In the genomic region with DNA sequence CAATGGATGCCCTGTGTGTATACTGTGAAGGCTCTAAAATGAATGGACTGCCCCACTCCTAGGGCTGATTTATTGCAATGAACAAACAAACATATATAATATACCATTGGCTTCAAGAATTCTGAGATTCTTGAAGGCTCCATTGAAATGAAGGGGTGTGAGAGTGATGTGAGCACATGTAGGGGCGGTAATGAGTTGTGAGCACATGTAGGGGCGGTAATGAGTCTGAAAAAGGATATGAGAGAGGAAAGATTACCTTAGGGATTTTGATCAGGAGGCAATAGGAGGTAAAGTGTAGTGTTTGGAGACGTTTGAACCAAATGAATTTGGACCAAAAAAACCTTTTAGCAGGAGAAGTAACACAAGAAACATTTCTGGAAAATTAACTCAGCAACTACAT, we compare ENCODE assay signal across 1 cellular context.
TF ChIP-seq lines count a peak whose summit lies in the region.

No MANE protein-coding gene starts in this region.

TF ChIP-seq in GM12878, 131 proteins besides CTCF, POLR2A, EP300 and RAD21:
- TF ChIP-seq, protein P1, sequence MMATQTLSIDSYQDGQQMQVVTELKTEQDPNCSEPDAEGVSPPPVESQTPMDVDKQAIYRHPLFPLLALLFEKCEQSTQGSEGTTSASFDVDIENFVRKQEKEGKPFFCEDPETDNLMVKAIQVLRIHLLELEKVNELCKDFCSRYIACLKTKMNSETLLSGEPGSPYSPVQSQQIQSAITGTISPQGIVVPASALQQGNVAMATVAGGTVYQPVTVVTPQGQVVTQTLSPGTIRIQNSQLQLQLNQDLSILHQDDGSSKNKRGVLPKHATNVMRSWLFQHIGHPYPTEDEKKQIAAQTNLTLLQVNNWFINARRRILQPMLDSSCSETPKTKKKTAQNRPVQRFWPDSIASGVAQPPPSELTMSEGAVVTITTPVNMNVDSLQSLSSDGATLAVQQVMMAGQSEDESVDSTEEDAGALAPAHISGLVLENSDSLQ (IDR thresholded peaks at IDR 0.05), result no peak
- TF ChIP-seq, protein P2, sequence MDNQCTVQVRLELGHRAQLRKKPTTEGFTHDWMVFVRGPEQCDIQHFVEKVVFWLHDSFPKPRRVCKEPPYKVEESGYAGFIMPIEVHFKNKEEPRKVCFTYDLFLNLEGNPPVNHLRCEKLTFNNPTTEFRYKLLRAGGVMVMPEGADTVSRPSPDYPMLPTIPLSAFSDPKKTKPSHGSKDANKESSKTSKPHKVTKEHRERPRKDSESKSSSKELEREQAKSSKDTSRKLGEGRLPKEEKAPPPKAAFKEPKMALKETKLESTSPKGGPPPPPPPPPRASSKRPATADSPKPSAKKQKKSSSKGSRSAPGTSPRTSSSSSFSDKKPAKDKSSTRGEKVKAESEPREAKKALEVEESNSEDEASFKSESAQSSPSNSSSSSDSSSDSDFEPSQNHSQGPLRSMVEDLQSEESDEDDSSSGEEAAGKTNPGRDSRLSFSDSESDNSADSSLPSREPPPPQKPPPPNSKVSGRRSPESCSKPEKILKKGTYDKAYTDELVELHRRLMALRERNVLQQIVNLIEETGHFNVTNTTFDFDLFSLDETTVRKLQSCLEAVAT (IDR thresholded peaks at IDR 0.05), result 0 out of 2 replicates have a peak, but pooled peaks have one; percentile 17
- TF ChIP-seq, protein P3, sequence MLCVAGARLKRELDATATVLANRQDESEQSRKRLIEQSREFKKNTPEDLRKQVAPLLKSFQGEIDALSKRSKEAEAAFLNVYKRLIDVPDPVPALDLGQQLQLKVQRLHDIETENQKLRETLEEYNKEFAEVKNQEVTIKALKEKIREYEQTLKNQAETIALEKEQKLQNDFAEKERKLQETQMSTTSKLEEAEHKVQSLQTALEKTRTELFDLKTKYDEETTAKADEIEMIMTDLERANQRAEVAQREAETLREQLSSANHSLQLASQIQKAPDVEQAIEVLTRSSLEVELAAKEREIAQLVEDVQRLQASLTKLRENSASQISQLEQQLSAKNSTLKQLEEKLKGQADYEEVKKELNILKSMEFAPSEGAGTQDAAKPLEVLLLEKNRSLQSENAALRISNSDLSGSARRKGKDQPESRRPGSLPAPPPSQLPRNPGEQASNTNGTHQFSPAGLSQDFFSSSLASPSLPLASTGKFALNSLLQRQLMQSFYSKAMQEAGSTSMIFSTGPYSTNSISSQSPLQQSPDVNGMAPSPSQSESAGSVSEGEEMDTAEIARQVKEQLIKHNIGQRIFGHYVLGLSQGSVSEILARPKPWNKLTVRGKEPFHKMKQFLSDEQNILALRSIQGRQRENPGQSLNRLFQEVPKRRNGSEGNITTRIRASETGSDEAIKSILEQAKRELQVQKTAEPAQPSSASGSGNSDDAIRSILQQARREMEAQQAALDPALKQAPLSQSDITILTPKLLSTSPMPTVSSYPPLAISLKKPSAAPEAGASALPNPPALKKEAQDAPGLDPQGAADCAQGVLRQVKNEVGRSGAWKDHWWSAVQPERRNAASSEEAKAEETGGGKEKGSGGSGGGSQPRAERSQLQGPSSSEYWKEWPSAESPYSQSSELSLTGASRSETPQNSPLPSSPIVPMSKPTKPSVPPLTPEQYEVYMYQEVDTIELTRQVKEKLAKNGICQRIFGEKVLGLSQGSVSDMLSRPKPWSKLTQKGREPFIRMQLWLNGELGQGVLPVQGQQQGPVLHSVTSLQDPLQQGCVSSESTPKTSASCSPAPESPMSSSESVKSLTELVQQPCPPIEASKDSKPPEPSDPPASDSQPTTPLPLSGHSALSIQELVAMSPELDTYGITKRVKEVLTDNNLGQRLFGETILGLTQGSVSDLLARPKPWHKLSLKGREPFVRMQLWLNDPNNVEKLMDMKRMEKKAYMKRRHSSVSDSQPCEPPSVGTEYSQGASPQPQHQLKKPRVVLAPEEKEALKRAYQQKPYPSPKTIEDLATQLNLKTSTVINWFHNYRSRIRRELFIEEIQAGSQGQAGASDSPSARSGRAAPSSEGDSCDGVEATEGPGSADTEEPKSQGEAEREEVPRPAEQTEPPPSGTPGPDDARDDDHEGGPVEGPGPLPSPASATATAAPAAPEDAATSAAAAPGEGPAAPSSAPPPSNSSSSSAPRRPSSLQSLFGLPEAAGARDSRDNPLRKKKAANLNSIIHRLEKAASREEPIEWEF (IDR thresholded peaks at IDR 0.05; ENCODE audit: insufficient replicate concordance, low read depth, low read length), result no peak
- TF ChIP-seq SRF (IDR thresholded peaks at IDR 0.05; ENCODE audit: low read depth in 2 of 2, low read length in 2 of 2) (no peak), ZBED1 (IDR thresholded peaks at IDR 0.05; ENCODE audit: borderline replicate concordance) (no peak), MYC (IDR thresholded peaks at IDR 0.05; ENCODE audit: insufficient read depth, insufficient read length, insufficient replicate concordance, low read length, severe bottlenecking) (no peak)
- TF ChIP-seq, protein P4, sequence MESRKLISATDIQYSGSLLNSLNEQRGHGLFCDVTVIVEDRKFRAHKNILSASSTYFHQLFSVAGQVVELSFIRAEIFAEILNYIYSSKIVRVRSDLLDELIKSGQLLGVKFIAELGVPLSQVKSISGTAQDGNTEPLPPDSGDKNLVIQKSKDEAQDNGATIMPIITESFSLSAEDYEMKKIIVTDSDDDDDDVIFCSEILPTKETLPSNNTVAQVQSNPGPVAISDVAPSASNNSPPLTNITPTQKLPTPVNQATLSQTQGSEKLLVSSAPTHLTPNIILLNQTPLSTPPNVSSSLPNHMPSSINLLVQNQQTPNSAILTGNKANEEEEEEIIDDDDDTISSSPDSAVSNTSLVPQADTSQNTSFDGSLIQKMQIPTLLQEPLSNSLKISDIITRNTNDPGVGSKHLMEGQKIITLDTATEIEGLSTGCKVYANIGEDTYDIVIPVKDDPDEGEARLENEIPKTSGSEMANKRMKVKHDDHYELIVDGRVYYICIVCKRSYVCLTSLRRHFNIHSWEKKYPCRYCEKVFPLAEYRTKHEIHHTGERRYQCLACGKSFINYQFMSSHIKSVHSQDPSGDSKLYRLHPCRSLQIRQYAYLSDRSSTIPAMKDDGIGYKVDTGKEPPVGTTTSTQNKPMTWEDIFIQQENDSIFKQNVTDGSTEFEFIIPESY (IDR thresholded peaks at IDR 0.05), result no peak
